Comparison of ENCODE assay signal across 10 cellular contexts in genomic region chr10:33332183-33333031, GRCh38. TPM values are rescaled to one million over a fixed set of nuclear protein-coding genes. Genes with fewer than 3 reads are reported as not detected.
DNase-seq lines count a peak whose midpoint lies in the region; ATAC-seq and TF ChIP-seq lines count a peak whose summit lies in the region.
"Had no signal": no experiment of that assay in that cellular context is flagged by ENCODE, and none has a peak within 500 bp of the region (broad histone marks: within the 10 kb centered on the region; RNA-seq: fewer than 3 reads in every experiment).

No MANE protein-coding gene starts in this region.

- 1 to 6% (median 5%) methylated on average over 4 of the region's 4 CpGs for WGBS in ovary, 3 donors

- H3K36me3 Mint-ChIP-seq in natural killer cell: no peaks in the 10 kb centered on the region
- peaks cover 0 to 5% of the 10 kb centered on the region in 2 donors for H3K36me3 Mint-ChIP-seq in activated naive CD4-positive, alpha-beta T cell treated with anti-CD3 and anti-CD28 coated beads, Interleukin-2, amount 50 U/mL, for 72 hours
- H3K36me3 Mint-ChIP-seq: WTC11 had no signal

- H3K27me3 Mint-ChIP-seq in natural killer cell (ENCODE audit: low read depth in 2 of 2): peaks cover 53 to 68% of the 10 kb centered on the region in 2 donors

- no peak for ATAC-seq in natural killer cell
- no peak for ATAC-seq in activated naive CD4-positive, alpha-beta T cell treated with anti-CD3 and anti-CD28 coated beads, Interleukin-2, amount 50 U/mL, for 72 hours
- ATAC-seq: WTC11 had no signal

- peak; percentile 78 for DNase-seq in AG10803 (ENCODE audit: low read depth)
- no peak for DNase-seq in SJCRH30
- peak; percentile 74 for DNase-seq in fibroblast of pulmonary artery (ENCODE audit: low read depth)
- no peak for DNase-seq in ovary
- no peak for DNase-seq in natural killer cell
- DNase-seq in activated naive CD4-positive, alpha-beta T cell treated with anti-CD3 and anti-CD28 coated beads, Interleukin-2, amount 50 U/mL, for 72 hours (ENCODE audit: low spot score in 2 of 2): no peak
- no peak for DNase-seq in COR-L47 (lab: John Stamatoyannopoulos, UW)
- DNase-seq in mesenteric fat pad (ENCODE audit: low spot score): no peak
- DNase-seq: effector CD4-positive, alpha-beta T cell had no signal

- no peak for TF ChIP-seq EP300 in ovary (IDR thresholded peaks at IDR 0.05)

- intact Hi-C loops in ovary (cut with DNase I): loop anchor here (2.0 to 10.0 kb wide), 5 partner anchors 140 to 1305 kb away; no protein-coding TSS in a partner anchor
- intact Hi-C loops in natural killer cell (cut with micrococcal nuclease): loop anchor here (10.0 kb wide), 1 partner anchor 138 kb away; no protein-coding TSS in a partner anchor

- no peak for TF ChIP-seq POLR2A in ovary (IDR thresholded peaks at IDR 0.05)

- TF ChIP-seq CTCF in AG10803 (conservative IDR thresholded peaks at IDR 0.05; ENCODE audit: low read length) (no peak), fibroblast of pulmonary artery (IDR thresholded peaks at IDR 0.05; ENCODE audit: low read length, missing control alignments) (no peak), ovary (IDR thresholded peaks at IDR 0.05) (no peak), natural killer cell (IDR thresholded peaks at IDR 0.05) (no peak)

- H3K4me3 Mint-ChIP-seq in natural killer cell: no peak overlapping the region

- peaks cover 9 to 19% of the 10 kb centered on the region in 2 donors for H3K4me1 Mint-ChIP-seq in natural killer cell

- peaks cover 14% of the 10 kb centered on the region; the same call in 1 of the 2 replicates for H3K4me1 ChIP-seq in SJCRH30
- no peaks in the 10 kb centered on the region for H3K4me1 ChIP-seq in ovary (ENCODE audit: insufficient read depth)

- H3K27ac ChIP-seq in SJCRH30 (no peak overlapping the region), ovary (peak overlapping the region in 1 of 2 donors; percentile 93)

- H3K36me3 ChIP-seq in SJCRH30: peaks cover 5% of the 10 kb centered on the region; the same call in 1 of the 2 replicates
- no peaks in the 10 kb centered on the region for H3K36me3 ChIP-seq in ovary

- no peaks in the 10 kb centered on the region for H3K9me3 Mint-ChIP-seq in natural killer cell
- H3K9me3 Mint-ChIP-seq in activated naive CD4-positive, alpha-beta T cell treated with anti-CD3 and anti-CD28 coated beads, Interleukin-2, amount 50 U/mL, for 72 hours: no peaks in the 10 kb centered on the region
- H3K9me3 Mint-ChIP-seq: WTC11 had no signal

- no peak overlapping the region for H3K27ac Mint-ChIP-seq in natural killer cell
- H3K27ac Mint-ChIP-seq in activated naive CD4-positive, alpha-beta T cell treated with anti-CD3 and anti-CD28 coated beads, Interleukin-2, amount 50 U/mL, for 72 hours: no peak overlapping the region
- H3K27ac Mint-ChIP-seq: WTC11 had no signal

- H3K9me3 ChIP-seq in SJCRH30 (replicated peaks): 0 out of 2 replicates have a peak, but pooled peaks cover 3% of the 10 kb centered on the region
- no peaks in the 10 kb centered on the region for H3K9me3 ChIP-seq in ovary

- H3K4me3 ChIP-seq in AG10803 (ENCODE audit: low read length) (peak overlapping the region; percentile 94), SJCRH30 (peak overlapping the region; percentile 75), fibroblast of pulmonary artery (replicated peaks; ENCODE audit: low read depth, low read length) (peak overlapping the region; percentile 89), ovary (peak overlapping the region; percentile 69)

- H3K27me3 ChIP-seq in SJCRH30 (no peaks in the 10 kb centered on the region), ovary (no peaks in the 10 kb centered on the region)

RNA-seq across cellular contexts. Expression of gene NRP1, which starts 2.1 kb away (rescaled TPM):
- total RNA-seq in SJCRH30 (2014; rRNA removed; shearing (Covaris generic)): 17.2 and 21.2 TPM in 2 replicates
- total RNA-seq in ovary (100 to 1,000 TPM in 1 of 7 donors, 10 to 100 TPM in 6; 39.6 to 109 (median 67.2) TPM), natural killer cell (1 to 10 TPM in 1 of 3 donors, under 1 TPM in 1, not detected in 1; 0.16 to 1.5 TPM), mesenteric fat pad (249 TPM)
- 100 to 1,000 TPM in 1 of 2 donors, 10 to 100 TPM in 1; 56.2 to 134 TPM for polyA plus RNA-seq in ovary
- total RNA-seq in activated naive CD4-positive, alpha-beta T cell treated with anti-CD3 and anti-CD28 coated beads, Interleukin-2, amount 50 U/mL, for 72 hours: under 1 TPM; 0.21 to 0.30 TPM

Comparison
In these comparisons a context has a peak if more than half of its experiments do, and no peak if none do; other contexts are left out.
1. DNase-seq: peak in AG10803 (single experiment) and fibroblast of pulmonary artery (single experiment); none in SJCRH30 (0 of 2), ovary (0 of 5), natural killer cell (single experiment), activated naive CD4-positive, alpha-beta T cell treated with anti-CD3 and anti-CD28 coated beads, Interleukin-2, amount 50 U/mL, for 72 hours (0 of 2), COR-L47 (single experiment) and mesenteric fat pad (single experiment).
2. Peak in every context shown above with its lines, with median percentiles within 50 percentile points of each other: H3K4me3 ChIP-seq.